Comparison of ENCODE assay signal across 1 cellular context in genomic region chr4:128060620-128061565, GRCh38.
TF ChIP-seq lines count a peak whose summit lies in the region.

Gene LARP1B, plus strand, starts transcription at chr4:128061312. Its CDS starts 13,640 bp downstream, at chr4:128074952.

TF ChIP-seq in HEK293, 187 proteins besides CTCF, POLR2A, EP300 and RAD21 (continued from another document):
- TF ChIP-seq ZNF513 (tag by site-specific recombination; IDR thresholded peaks at IDR 0.05) (no peak), ZNF248 (tag by site-specific recombination; IDR thresholded peaks at IDR 0.05) (no peak), ZNF791 (tag by site-specific recombination; IDR thresholded peaks at IDR 0.05) (no peak), ZNF274 (IDR thresholded peaks at IDR 0.05; ENCODE audit: low read length) (no peak), ZNF274 (tag by site-specific recombination; IDR thresholded peaks at IDR 0.05; ENCODE audit: borderline replicate concordance) (no peak), ZNF324 (tag by site-specific recombination; IDR thresholded peaks at IDR 0.05) (no peak), ZNF488 (tag by site-specific recombination; IDR thresholded peaks at IDR 0.05) (no peak), KLF8 (tag by site-specific recombination; IDR thresholded peaks at IDR 0.05) (peak; percentile 75; the same call in 1 of the 2 replicates), ZNF777 (tag by site-specific recombination; IDR thresholded peaks at IDR 0.05; ENCODE audit: borderline replicate concordance) (no peak), ZSCAN4 (tag by site-specific recombination; IDR thresholded peaks at IDR 0.05) (no peak), ZNF629 (tag by site-specific recombination; IDR thresholded peaks at IDR 0.05) (peak; percentile 56), GLIS2 (tag by site-specific recombination; IDR thresholded peaks at IDR 0.05) (peak; percentile 90), EGR2 (tag by site-specific recombination; IDR thresholded peaks at IDR 0.05; ENCODE audit: low read depth) (no peak), ZNF37A (tag by site-specific recombination; IDR thresholded peaks at IDR 0.05) (no peak), SCRT2 (tag by site-specific recombination; IDR thresholded peaks at IDR 0.05) (peak; percentile 38), ZNF169 (tag by site-specific recombination; IDR thresholded peaks at IDR 0.05) (no peak), ZNF354C (tag by site-specific recombination; IDR thresholded peaks at IDR 0.05; ENCODE audit: borderline replicate concordance, low read depth) (no peak), GFI1B (tag by site-specific recombination; IDR thresholded peaks at IDR 0.05) (no peak), ZBTB8A (tag by site-specific recombination; IDR thresholded peaks at IDR 0.05) (peak; percentile 91), ZNF692 (tag by site-specific recombination; IDR thresholded peaks at IDR 0.05) (no peak), GLI4 (tag by site-specific recombination; IDR thresholded peaks at IDR 0.05) (no peak), TRIM28 (IDR thresholded peaks at IDR 0.05; ENCODE audit: borderline replicate concordance, low read length) (no peak), ZNF398 (tag by site-specific recombination; IDR thresholded peaks at IDR 0.05) (no peak), REST (tag by site-specific recombination; IDR thresholded peaks at IDR 0.05) (no peak), ZNF26 (tag by site-specific recombination; IDR thresholded peaks at IDR 0.05) (no peak), ZNF645 (tag by site-specific recombination; IDR thresholded peaks at IDR 0.05) (no peak), HIC1 (tag by site-specific recombination; IDR thresholded peaks at IDR 0.05) (peak; percentile 82), ZNF561 (tag by site-specific recombination; IDR thresholded peaks at IDR 0.05; ENCODE audit: borderline replicate concordance) (peak; percentile 96), ZBTB20 (tag by site-specific recombination; IDR thresholded peaks at IDR 0.05) (peak; percentile 88), ZNF514 (tag by site-specific recombination; IDR thresholded peaks at IDR 0.05) (no peak), ZNF114 (tag by site-specific recombination; IDR thresholded peaks at IDR 0.05) (no peak), ZNF423 (tag by site-specific recombination; IDR thresholded peaks at IDR 0.05) (peak; percentile 95), ZBTB10 (tag by site-specific recombination; IDR thresholded peaks at IDR 0.05) (no peak), YY1 (tag by site-specific recombination; IDR thresholded peaks at IDR 0.05) (peak; percentile 44; the same call in 1 of the 2 replicates), ZNF596 (tag by site-specific recombination; IDR thresholded peaks at IDR 0.05) (peak; percentile 36; the same call in 1 of the 2 replicates), ZNF843 (tag by site-specific recombination; IDR thresholded peaks at IDR 0.05) (no peak), ZNF211 (tag by site-specific recombination; IDR thresholded peaks at IDR 0.05; ENCODE audit: low read depth) (no peak), KLF9 (tag by site-specific recombination; IDR thresholded peaks at IDR 0.05; ENCODE audit: low read depth) (peak; percentile 53; the same call in 1 of the 2 replicates), SP3 (tag by site-specific recombination; IDR thresholded peaks at IDR 0.05) (peak; percentile 85), HOXA7 (CRISPR knock-in tag; IDR thresholded peaks at IDR 0.05; ENCODE audit: borderline replicate concordance) (no peak), ZNF664 (tag by site-specific recombination; IDR thresholded peaks at IDR 0.05) (no peak), HOXD13 (CRISPR knock-in tag; IDR thresholded peaks at IDR 0.05; ENCODE audit: borderline replicate concordance) (no peak), KLF16 (tag by site-specific recombination; IDR thresholded peaks at IDR 0.05) (no peak), ZNF510 (tag by site-specific recombination; IDR thresholded peaks at IDR 0.05; ENCODE audit: insufficient replicate concordance) (no peak), OSR2 (tag by site-specific recombination; IDR thresholded peaks at IDR 0.05) (peak; percentile 58), GLIS1 (tag by site-specific recombination; IDR thresholded peaks at IDR 0.05) (peak; percentile 58), KLF1 (tag by site-specific recombination; IDR thresholded peaks at IDR 0.05) (peak; percentile 57; the same call in 1 of the 2 replicates)
TF ChIP-seq in HEK293: peak in this region for 35.
